1 cellular context compared by ENCODE assay signal in genomic region chr9:100430286-100430940, GRCh38.
TF ChIP-seq lines count a peak whose summit lies in the region.

No MANE protein-coding gene starts in this region.

TF ChIP-seq in WTC11, 78 proteins besides CTCF, POLR2A, EP300 and RAD21 (continued from another document):
- TF ChIP-seq, protein P1, sequence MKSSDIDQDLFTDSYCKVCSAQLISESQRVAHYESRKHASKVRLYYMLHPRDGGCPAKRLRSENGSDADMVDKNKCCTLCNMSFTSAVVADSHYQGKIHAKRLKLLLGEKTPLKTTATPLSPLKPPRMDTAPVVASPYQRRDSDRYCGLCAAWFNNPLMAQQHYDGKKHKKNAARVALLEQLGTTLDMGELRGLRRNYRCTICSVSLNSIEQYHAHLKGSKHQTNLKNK (CRISPR knock-in tag; IDR thresholded peaks at IDR 0.05), result no peak
